Comparison of ENCODE assay signal across 3 cellular contexts in genomic region chr2:108270768-108271506, GRCh38.
TF ChIP-seq lines count a peak whose summit lies in the region.

No MANE protein-coding gene starts in this region.

TF ChIP-seq in K562, 482 proteins besides CTCF, POLR2A, EP300 and RAD21 (continues in another document):
- TF ChIP-seq RBM39 (optimal IDR thresholded peaks at IDR 0.05; ENCODE audit: low read depth, low read length) (no peak), ZNF232 (CRISPR knock-in tag; IDR thresholded peaks at IDR 0.05) (no peak), FOXJ3 (CRISPR knock-in tag; IDR thresholded peaks at IDR 0.05) (no peak), MTF1 (CRISPR knock-in tag; IDR thresholded peaks at IDR 0.05; ENCODE audit: borderline replicate concordance) (no peak), NR1H2 (CRISPR knock-in tag; IDR thresholded peaks at IDR 0.05) (no peak), ZNF655 (CRISPR knock-in tag; IDR thresholded peaks at IDR 0.05) (no peak), ILK (tag; IDR thresholded peaks at IDR 0.05; ENCODE audit: borderline replicate concordance, low read depth) (no peak), SUPT5H (IDR thresholded peaks at IDR 0.05) (no peak), NFXL1 (CRISPR knock-in tag; IDR thresholded peaks at IDR 0.05) (no peak), FIP1L1 (IDR thresholded peaks at IDR 0.05; ENCODE audit: low read depth, low read length, poor library complexity, severe bottlenecking) (no peak), ZMIZ1 (IDR thresholded peaks at IDR 0.05; ENCODE audit: low read depth in 2 of 2, low read length in 2 of 2) (no peak), HDGF (IDR thresholded peaks at IDR 0.05) (no peak), ELK3 (CRISPR knock-in tag; IDR thresholded peaks at IDR 0.05) (no peak), SNIP1 (IDR thresholded peaks at IDR 0.05; ENCODE audit: low read depth) (no peak), ZKSCAN1 (IDR thresholded peaks at IDR 0.05; ENCODE audit: low read depth, low read length) (no peak), ZNF384 (IDR thresholded peaks at IDR 0.05; ENCODE audit: low read depth, low read length) (no peak), ZC3H4 (CRISPR knock-in tag; IDR thresholded peaks at IDR 0.05; ENCODE audit: borderline replicate concordance) (no peak)

TF ChIP-seq in HepG2, 621 proteins besides CTCF, POLR2A, EP300 and RAD21 (continues in another document):
- TF ChIP-seq PATZ1 (CRISPR knock-in tag; IDR thresholded peaks at IDR 0.05) (peak; percentile 31; the same call in 1 of the 2 replicates), HDAC2 (CRISPR knock-in tag; IDR thresholded peaks at IDR 0.05) (peak; percentile 27; the same call in 1 of the 2 replicates), GATAD2A (CRISPR knock-in tag; IDR thresholded peaks at IDR 0.05) (no peak), ZSCAN20 (CRISPR knock-in tag; IDR thresholded peaks at IDR 0.05; ENCODE audit: borderline replicate concordance) (no peak), ZSCAN9 (CRISPR knock-in tag; IDR thresholded peaks at IDR 0.05; ENCODE audit: borderline replicate concordance) (no peak), ZNF788 (CRISPR knock-in tag; IDR thresholded peaks at IDR 0.05; ENCODE audit: borderline replicate concordance) (no peak), ZZZ3 (CRISPR knock-in tag; IDR thresholded peaks at IDR 0.05; ENCODE audit: borderline replicate concordance) (no peak), ZMYM3 (CRISPR knock-in tag; IDR thresholded peaks at IDR 0.05) (peak; percentile 60; the same call in 1 of the 2 replicates), ELF3 (CRISPR knock-in tag; IDR thresholded peaks at IDR 0.05) (peak; percentile 67), SKIL (CRISPR knock-in tag; IDR thresholded peaks at IDR 0.05; ENCODE audit: borderline replicate concordance) (peak; percentile 23; the same call in 1 of the 2 replicates), HNRNPLL (IDR thresholded peaks at IDR 0.05; ENCODE audit: low read depth, low read length, poor library complexity, severe bottlenecking) (no peak), KDM1A (CRISPR knock-in tag; IDR thresholded peaks at IDR 0.05) (0 out of 2 replicates have a peak, but pooled peaks have one; percentile 41), ZFP90 (CRISPR knock-in tag; IDR thresholded peaks at IDR 0.05; ENCODE audit: borderline replicate concordance) (no peak), AKNA (CRISPR knock-in tag; IDR thresholded peaks at IDR 0.05; ENCODE audit: borderline replicate concordance) (no peak), ZNF598 (CRISPR knock-in tag; IDR thresholded peaks at IDR 0.05; ENCODE audit: borderline replicate concordance) (0 out of 2 replicates have a peak, but pooled peaks have one; percentile 4), ZNF44 (CRISPR knock-in tag; IDR thresholded peaks at IDR 0.05) (no peak), ZBTB3 (CRISPR knock-in tag; IDR thresholded peaks at IDR 0.05; ENCODE audit: borderline replicate concordance, low read depth) (no peak)

TF ChIP-seq in GM12891, 5 proteins besides CTCF, POLR2A, EP300 and RAD21:
- TF ChIP-seq TAF1 (IDR thresholded peaks at IDR 0.05; ENCODE audit: low read depth, low read length) (no peak), POLR2AphosphoS5 (IDR thresholded peaks at IDR 0.05; ENCODE audit: low read depth, low read length) (no peak), POU2F2 (IDR thresholded peaks at IDR 0.05; ENCODE audit: low read depth, low read length) (no peak), PAX5 (IDR thresholded peaks at IDR 0.05; ENCODE audit: insufficient read depth, low read length, severe bottlenecking) (no peak), SPI1 (IDR thresholded peaks at IDR 0.05; ENCODE audit: low read depth, low read length) (no peak)
TF ChIP-seq in GM12891: peak in this region for 0.
